1 cellular context compared by ENCODE assay signal in the genomic region with DNA sequence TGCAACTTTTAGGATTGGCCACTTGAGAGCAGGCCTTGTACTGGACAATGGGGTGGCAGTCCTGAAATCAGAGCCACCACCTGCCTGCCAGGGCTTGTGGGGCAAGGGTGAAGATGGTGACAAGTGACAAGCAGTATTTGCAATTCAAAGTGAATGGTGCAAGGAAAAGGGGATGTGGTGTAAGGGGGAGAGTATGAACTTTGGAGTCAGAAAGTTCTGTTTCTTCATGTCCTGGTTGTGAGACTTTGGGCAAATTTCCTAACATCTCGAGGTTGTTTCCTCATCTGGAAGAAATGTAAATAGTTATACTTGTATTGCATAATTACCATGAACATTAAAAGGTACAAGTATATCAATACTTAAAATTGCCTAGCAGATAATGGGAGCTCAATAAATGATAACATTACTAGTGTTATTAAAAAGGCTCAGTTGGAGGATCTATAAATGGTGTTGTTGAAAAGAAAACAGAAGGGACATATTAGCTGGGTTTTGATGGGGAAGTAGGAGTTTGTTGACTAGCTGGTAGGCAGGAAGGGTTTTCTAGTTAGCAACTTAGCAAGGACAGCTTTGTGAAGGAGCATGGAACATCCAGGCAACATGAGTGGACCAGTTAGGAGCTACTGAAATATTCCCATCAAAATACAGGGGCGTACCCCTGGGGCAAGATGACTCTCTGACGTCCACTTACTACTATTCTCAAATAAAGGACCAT.
TF ChIP-seq lines count a peak whose summit lies in the region.

No MANE protein-coding gene starts in this region.

TF ChIP-seq in HepG2, 621 proteins besides CTCF, POLR2A, EP300 and RAD21 (continued from another document and continues in another):
- TF ChIP-seq SP4 (CRISPR knock-in tag; IDR thresholded peaks at IDR 0.05), result no peak
- no peak for TF ChIP-seq ZNF326 (CRISPR knock-in tag; IDR thresholded peaks at IDR 0.05; ENCODE audit: borderline replicate concordance)
- TF ChIP-seq ZFAT (CRISPR knock-in tag; conservative IDR thresholded peaks at IDR 0.05), result no peak
- TF ChIP-seq HDAC2 (CRISPR knock-in tag; IDR thresholded peaks at IDR 0.05), result peak; percentile 40; the same call in 1 of the 2 replicates
- peak; percentile 89 for TF ChIP-seq NCOA2 (CRISPR knock-in tag; IDR thresholded peaks at IDR 0.05)
- TF ChIP-seq ZNF205 (CRISPR knock-in tag; IDR thresholded peaks at IDR 0.05), result peak; percentile 92
- no peak for TF ChIP-seq TBP (CRISPR knock-in tag; IDR thresholded peaks at IDR 0.05)
- peak; percentile 98 for TF ChIP-seq GATAD2A (CRISPR knock-in tag; IDR thresholded peaks at IDR 0.05)
- TF ChIP-seq ZKSCAN1 (IDR thresholded peaks at IDR 0.05; ENCODE audit: low read length), result no peak
- TF ChIP-seq NCOA1 (CRISPR knock-in tag; IDR thresholded peaks at IDR 0.05), result no peak
- peak; percentile 79; the same call in 1 of the 2 replicates for TF ChIP-seq SSRP1 (CRISPR knock-in tag; IDR thresholded peaks at IDR 0.05)
- 0 out of 2 replicates have a peak, but pooled peaks have one; percentile 24 for TF ChIP-seq ZNF644 (CRISPR knock-in tag; IDR thresholded peaks at IDR 0.05; ENCODE audit: low read depth)
- TF ChIP-seq, protein P1, sequence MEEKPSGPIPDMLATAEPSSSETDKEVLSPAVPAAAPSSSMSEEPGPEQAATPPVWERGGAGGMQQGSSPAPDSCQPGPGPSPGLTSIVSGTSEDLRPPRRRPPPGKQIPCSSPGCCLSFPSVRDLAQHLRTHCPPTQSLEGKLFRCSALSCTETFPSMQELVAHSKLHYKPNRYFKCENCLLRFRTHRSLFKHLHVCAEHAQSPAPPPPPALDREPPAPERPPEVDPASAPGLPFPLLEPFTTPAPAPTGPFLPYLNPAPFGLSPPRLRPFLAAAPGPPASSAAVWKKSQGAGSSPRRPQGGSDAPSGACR (CRISPR knock-in tag; IDR thresholded peaks at IDR 0.05), result no peak
- no peak for TF ChIP-seq AGO2 (optimal IDR thresholded peaks at IDR 0.05; ENCODE audit: low read depth, low read length)
- no peak for TF ChIP-seq YEATS2 (CRISPR knock-in tag; IDR thresholded peaks at IDR 0.05; ENCODE audit: borderline replicate concordance)
- TF ChIP-seq TP53 (CRISPR knock-in tag; conservative IDR thresholded peaks at IDR 0.05), result no peak
- peak; percentile 45; the same call in 1 of the 2 replicates for TF ChIP-seq ETV5 (CRISPR knock-in tag; IDR thresholded peaks at IDR 0.05; ENCODE audit: borderline replicate concordance)
- no peak for TF ChIP-seq ARNT (IDR thresholded peaks at IDR 0.05)
- no peak; the same call in 1 of the 2 replicates for TF ChIP-seq MIER3 (CRISPR knock-in tag; IDR thresholded peaks at IDR 0.05; ENCODE audit: borderline replicate concordance)
- TF ChIP-seq, protein P2, sequence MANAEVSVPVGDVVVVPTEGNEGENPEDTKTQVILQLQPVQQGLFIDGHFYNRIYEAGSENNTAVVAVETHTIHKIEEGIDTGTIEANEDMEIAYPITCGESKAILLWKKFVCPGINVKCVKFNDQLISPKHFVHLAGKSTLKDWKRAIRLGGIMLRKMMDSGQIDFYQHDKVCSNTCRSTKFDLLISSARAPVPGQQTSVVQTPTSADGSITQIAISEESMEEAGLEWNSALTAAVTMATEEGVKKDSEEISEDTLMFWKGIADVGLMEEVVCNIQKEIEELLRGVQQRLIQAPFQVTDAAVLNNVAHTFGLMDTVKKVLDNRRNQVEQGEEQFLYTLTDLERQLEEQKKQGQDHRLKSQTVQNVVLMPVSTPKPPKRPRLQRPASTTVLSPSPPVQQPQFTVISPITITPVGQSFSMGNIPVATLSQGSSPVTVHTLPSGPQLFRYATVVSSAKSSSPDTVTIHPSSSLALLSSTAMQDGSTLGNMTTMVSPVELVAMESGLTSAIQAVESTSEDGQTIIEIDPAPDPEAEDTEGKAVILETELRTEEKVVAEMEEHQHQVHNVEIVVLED (CRISPR knock-in tag; IDR thresholded peaks at IDR 0.05; ENCODE audit: borderline replicate concordance), result no peak
- no peak for TF ChIP-seq THYN1 (CRISPR knock-in tag; IDR thresholded peaks at IDR 0.05; ENCODE audit: borderline replicate concordance, low read depth)
- TF ChIP-seq, protein P3, sequence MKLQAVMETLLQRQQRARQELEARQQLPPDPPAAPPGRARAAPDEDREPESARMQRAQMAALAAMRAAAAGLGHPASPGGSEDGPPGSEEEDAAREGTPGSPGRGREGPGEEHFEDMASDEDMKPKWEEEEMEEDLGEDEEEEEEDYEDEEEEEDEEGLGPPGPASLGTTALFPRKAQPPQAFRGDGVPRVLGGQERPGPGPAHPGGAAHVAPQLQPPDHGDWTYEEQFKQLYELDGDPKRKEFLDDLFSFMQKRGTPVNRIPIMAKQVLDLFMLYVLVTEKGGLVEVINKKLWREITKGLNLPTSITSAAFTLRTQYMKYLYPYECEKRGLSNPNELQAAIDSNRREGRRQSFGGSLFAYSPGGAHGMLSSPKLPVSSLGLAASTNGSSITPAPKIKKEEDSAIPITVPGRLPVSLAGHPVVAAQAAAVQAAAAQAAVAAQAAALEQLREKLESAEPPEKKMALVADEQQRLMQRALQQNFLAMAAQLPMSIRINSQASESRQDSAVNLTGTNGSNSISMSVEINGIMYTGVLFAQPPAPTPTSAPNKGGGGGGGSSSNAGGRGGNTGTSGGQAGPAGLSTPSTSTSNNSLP (IDR thresholded peaks at IDR 0.05; ENCODE audit: low read depth, low read length), result peak; percentile 74
- peak; percentile 38; the same call in 1 of the 2 replicates for TF ChIP-seq GABPB1 (CRISPR knock-in tag; IDR thresholded peaks at IDR 0.05)
- TF ChIP-seq ZNF264 (CRISPR knock-in tag; IDR thresholded peaks at IDR 0.05), result 0 out of 2 replicates have a peak, but pooled peaks have one; percentile 44
- TF ChIP-seq NFE2L2 (IDR thresholded peaks at IDR 0.05; ENCODE audit: low read length), result no peak
- TF ChIP-seq, protein P4, sequence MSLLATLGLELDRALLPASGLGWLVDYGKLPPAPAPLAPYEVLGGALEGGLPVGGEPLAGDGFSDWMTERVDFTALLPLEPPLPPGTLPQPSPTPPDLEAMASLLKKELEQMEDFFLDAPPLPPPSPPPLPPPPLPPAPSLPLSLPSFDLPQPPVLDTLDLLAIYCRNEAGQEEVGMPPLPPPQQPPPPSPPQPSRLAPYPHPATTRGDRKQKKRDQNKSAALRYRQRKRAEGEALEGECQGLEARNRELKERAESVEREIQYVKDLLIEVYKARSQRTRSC (CRISPR knock-in tag; IDR thresholded peaks at IDR 0.05; ENCODE audit: low read depth), result no peak
- TF ChIP-seq, protein P5, sequence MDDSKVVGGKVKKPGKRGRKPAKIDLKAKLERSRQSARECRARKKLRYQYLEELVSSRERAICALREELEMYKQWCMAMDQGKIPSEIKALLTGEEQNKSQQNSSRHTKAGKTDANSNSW (CRISPR knock-in tag; IDR thresholded peaks at IDR 0.05; ENCODE audit: borderline replicate concordance), result no peak
- TF ChIP-seq, protein P6, sequence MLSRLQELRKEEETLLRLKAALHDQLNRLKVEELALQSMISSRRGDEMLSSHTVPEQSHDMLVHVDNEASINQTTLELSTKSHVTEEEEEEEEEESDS (CRISPR knock-in tag; IDR thresholded peaks at IDR 0.05; ENCODE audit: borderline replicate concordance), result no peak
- TF ChIP-seq SMC3 (IDR thresholded peaks at IDR 0.05; ENCODE audit: low read length), result peak; percentile 63; the same call in 1 of the 2 replicates
- no peak for TF ChIP-seq HNRNPUL1 (IDR thresholded peaks at IDR 0.05; ENCODE audit: low read depth, low read length)
- no peak for TF ChIP-seq ZNF879 (CRISPR knock-in tag; IDR thresholded peaks at IDR 0.05)
- TF ChIP-seq, protein P7, sequence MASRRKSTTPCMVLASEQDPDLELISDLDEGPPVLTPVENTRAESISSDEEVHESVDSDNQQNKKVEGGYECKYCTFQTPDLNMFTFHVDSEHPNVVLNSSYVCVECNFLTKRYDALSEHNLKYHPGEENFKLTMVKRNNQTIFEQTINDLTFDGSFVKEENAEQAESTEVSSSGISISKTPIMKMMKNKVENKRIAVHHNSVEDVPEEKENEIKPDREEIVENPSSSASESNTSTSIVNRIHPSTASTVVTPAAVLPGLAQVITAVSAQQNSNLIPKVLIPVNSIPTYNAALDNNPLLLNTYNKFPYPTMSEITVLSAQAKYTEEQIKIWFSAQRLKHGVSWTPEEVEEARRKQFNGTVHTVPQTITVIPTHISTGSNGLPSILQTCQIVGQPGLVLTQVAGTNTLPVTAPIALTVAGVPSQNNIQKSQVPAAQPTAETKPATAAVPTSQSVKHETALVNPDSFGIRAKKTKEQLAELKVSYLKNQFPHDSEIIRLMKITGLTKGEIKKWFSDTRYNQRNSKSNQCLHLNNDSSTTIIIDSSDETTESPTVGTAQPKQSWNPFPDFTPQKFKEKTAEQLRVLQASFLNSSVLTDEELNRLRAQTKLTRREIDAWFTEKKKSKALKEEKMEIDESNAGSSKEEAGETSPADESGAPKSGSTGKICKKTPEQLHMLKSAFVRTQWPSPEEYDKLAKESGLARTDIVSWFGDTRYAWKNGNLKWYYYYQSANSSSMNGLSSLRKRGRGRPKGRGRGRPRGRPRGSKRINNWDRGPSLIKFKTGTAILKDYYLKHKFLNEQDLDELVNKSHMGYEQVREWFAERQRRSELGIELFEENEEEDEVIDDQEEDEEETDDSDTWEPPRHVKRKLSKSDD (CRISPR knock-in tag; IDR thresholded peaks at IDR 0.05; ENCODE audit: low read depth), result 0 out of 2 replicates have a peak, but pooled peaks have one; percentile 59
- TF ChIP-seq ZNF614 (CRISPR knock-in tag; IDR thresholded peaks at IDR 0.05; ENCODE audit: borderline replicate concordance), result no peak
- TF ChIP-seq AHR (CRISPR knock-in tag; IDR thresholded peaks at IDR 0.05), result no peak
- no peak for TF ChIP-seq ZNF343 (CRISPR knock-in tag; IDR thresholded peaks at IDR 0.05)
- TF ChIP-seq, protein P8, sequence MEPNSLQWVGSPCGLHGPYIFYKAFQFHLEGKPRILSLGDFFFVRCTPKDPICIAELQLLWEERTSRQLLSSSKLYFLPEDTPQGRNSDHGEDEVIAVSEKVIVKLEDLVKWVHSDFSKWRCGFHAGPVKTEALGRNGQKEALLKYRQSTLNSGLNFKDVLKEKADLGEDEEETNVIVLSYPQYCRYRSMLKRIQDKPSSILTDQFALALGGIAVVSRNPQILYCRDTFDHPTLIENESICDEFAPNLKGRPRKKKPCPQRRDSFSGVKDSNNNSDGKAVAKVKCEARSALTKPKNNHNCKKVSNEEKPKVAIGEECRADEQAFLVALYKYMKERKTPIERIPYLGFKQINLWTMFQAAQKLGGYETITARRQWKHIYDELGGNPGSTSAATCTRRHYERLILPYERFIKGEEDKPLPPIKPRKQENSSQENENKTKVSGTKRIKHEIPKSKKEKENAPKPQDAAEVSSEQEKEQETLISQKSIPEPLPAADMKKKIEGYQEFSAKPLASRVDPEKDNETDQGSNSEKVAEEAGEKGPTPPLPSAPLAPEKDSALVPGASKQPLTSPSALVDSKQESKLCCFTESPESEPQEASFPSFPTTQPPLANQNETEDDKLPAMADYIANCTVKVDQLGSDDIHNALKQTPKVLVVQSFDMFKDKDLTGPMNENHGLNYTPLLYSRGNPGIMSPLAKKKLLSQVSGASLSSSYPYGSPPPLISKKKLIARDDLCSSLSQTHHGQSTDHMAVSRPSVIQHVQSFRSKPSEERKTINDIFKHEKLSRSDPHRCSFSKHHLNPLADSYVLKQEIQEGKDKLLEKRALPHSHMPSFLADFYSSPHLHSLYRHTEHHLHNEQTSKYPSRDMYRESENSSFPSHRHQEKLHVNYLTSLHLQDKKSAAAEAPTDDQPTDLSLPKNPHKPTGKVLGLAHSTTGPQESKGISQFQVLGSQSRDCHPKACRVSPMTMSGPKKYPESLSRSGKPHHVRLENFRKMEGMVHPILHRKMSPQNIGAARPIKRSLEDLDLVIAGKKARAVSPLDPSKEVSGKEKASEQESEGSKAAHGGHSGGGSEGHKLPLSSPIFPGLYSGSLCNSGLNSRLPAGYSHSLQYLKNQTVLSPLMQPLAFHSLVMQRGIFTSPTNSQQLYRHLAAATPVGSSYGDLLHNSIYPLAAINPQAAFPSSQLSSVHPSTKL (CRISPR knock-in tag; IDR thresholded peaks at IDR 0.05), result peak; percentile 90
- peak; percentile 7 to 98; a peak in 3 of 4 replicates for TF ChIP-seq ATF4 (CRISPR knock-in tag; IDR thresholded peaks at IDR 0.05)
- TF ChIP-seq ZNF772 (CRISPR knock-in tag; IDR thresholded peaks at IDR 0.05), result no peak
- TF ChIP-seq, protein P9, sequence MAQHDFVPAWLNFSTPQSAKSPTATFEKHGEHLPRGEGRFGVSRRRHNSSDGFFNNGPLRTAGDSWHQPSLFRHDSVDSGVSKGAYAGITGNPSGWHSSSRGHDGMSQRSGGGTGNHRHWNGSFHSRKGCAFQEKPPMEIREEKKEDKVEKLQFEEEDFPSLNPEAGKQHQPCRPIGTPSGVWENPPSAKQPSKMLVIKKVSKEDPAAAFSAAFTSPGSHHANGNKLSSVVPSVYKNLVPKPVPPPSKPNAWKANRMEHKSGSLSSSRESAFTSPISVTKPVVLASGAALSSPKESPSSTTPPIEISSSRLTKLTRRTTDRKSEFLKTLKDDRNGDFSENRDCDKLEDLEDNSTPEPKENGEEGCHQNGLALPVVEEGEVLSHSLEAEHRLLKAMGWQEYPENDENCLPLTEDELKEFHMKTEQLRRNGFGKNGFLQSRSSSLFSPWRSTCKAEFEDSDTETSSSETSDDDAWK (CRISPR knock-in tag; IDR thresholded peaks at IDR 0.05), result no peak
- TF ChIP-seq, protein P10, sequence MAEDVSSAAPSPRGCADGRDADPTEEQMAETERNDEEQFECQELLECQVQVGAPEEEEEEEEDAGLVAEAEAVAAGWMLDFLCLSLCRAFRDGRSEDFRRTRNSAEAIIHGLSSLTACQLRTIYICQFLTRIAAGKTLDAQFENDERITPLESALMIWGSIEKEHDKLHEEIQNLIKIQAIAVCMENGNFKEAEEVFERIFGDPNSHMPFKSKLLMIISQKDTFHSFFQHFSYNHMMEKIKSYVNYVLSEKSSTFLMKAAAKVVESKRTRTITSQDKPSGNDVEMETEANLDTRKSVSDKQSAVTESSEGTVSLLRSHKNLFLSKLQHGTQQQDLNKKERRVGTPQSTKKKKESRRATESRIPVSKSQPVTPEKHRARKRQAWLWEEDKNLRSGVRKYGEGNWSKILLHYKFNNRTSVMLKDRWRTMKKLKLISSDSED (CRISPR knock-in tag; IDR thresholded peaks at IDR 0.05), result no peak
- TF ChIP-seq MTA1 (CRISPR knock-in tag; IDR thresholded peaks at IDR 0.05; ENCODE audit: borderline replicate concordance), result 0 out of 2 replicates have a peak, but pooled peaks have one; percentile 19
- no peak for TF ChIP-seq HHEX (CRISPR knock-in tag; IDR thresholded peaks at IDR 0.05)
- peak; percentile 95 for TF ChIP-seq PPARG (CRISPR knock-in tag; conservative IDR thresholded peaks at IDR 0.05)
